In the genomic region with DNA sequence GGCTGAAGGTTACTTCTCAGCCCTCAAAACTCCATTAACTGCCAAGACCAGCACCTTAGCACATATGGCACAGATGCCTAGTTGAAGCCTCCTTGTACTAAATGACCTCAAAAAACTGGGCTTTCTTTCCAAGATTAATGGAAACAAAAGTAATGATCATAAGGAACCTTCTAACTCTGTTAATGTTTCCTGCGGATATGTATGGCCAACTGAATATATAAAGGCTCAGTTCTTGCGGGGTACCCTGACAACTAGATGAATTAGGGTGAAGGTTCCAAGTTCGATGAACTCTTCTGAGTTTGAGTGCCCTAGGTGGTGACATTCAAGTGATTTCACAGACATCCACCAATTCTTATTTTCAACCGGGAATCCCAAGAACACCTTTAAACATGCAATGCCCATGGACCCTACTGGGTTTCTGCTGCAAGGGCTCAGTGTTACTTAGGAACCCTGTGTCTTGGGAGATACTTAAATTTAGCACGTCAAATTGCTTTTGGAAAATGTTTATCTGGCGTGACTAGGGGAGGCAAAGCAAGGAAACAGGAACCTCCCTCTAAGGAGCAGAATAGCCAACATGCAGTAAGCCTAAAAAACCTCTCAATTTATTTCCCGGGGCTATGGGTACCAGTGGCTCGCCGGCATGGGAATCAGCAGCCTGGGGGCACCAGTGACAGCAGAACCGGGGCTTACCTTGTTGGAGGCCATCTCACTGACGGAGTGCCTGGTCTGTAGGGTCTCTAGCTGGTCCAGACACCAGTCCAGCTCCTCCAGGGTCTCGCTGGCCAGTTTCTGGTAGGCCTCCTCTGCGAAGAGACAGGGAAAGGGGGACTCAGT, we compare ENCODE assay signal across 8 cellular contexts.
DNase-seq lines count a peak whose midpoint lies in the region; ATAC-seq and TF ChIP-seq lines count a peak whose summit lies in the region.

No MANE protein-coding gene starts in this region.

- H3K27ac Mint-ChIP-seq in activated naive CD4-positive, alpha-beta T cell treated with anti-CD3 and anti-CD28 coated beads for 36 hours = peak overlapping the region; percentile 96
- no peak overlapping the region for H3K27ac Mint-ChIP-seq in progenitor cell of endocrine pancreas

- H3K27me3 Mint-ChIP-seq in activated naive CD4-positive, alpha-beta T cell treated with anti-CD3 and anti-CD28 coated beads for 36 hours (ENCODE audit: low read depth) = no peaks in the 10 kb centered on the region
- H3K27me3 Mint-ChIP-seq in progenitor cell of endocrine pancreas = peaks cover 29% of the 10 kb centered on the region

- no peaks in the 10 kb centered on the region for H3K9me3 Mint-ChIP-seq in activated naive CD4-positive, alpha-beta T cell treated with anti-CD3 and anti-CD28 coated beads for 36 hours
- H3K9me3 Mint-ChIP-seq in progenitor cell of endocrine pancreas (ENCODE audit: low read depth) = no peaks in the 10 kb centered on the region

- TF ChIP-seq CTCF in fibroblast of the aortic adventitia (IDR thresholded peaks at IDR 0.05; ENCODE audit: insufficient read depth, low read length) = no peak
- no peak for TF ChIP-seq CTCF in progenitor cell of endocrine pancreas (IDR thresholded peaks at IDR 0.05; ENCODE audit: unreplicated experiment)

- peak; percentile 43 for DNase-seq in activated naive CD4-positive, alpha-beta T cell treated with anti-CD3 and anti-CD28 coated beads for 36 hours
- no peak for DNase-seq in activated naive CD4-positive, alpha-beta T cell (lab: John Stamatoyannopoulos, UW)
- DNase-seq in SW 1271 (lab: John Stamatoyannopoulos, UW) (peak; percentile 42 to 61), fibroblast of the aortic adventitia (ENCODE audit: low read depth) (peak; percentile 35), progenitor cell of endocrine pancreas (ENCODE audit: low spot score, unreplicated experiment) (no peak), NCI-H446 treated with DMSO at 0.1 percent for 48 hours (lab: John Stamatoyannopoulos, UW) (no peak), D341Med (ENCODE audit: low spot score) (no peak)

- CTCF ChIA-PET in activated naive CD4-positive, alpha-beta T cell treated with anti-CD3 and anti-CD28 coated beads for 36 hours (lab: Charles Lee) = interaction anchor here (1.5 to 5.3 kb wide), 2 partner anchors 85 to 89 kb away, joined by 6 to 32 read pairs; no protein-coding TSS in a partner anchor

- peak overlapping the region; percentile 94 for H3K4me3 Mint-ChIP-seq in activated naive CD4-positive, alpha-beta T cell treated with anti-CD3 and anti-CD28 coated beads for 36 hours
- peak overlapping the region; percentile 89 for H3K4me3 Mint-ChIP-seq in progenitor cell of endocrine pancreas (ENCODE audit: low read depth)

- H3K4me3 ChIP-seq in fibroblast of the aortic adventitia (ENCODE audit: low read depth, low read length) = peak overlapping the region; percentile 78

- peaks cover 47% of the 10 kb centered on the region for H3K4me1 Mint-ChIP-seq in activated naive CD4-positive, alpha-beta T cell treated with anti-CD3 and anti-CD28 coated beads for 36 hours (ENCODE audit: low read depth)
- peaks cover 15% of the 10 kb centered on the region for H3K4me1 Mint-ChIP-seq in progenitor cell of endocrine pancreas (ENCODE audit: low read depth)

- intact Hi-C loops in activated naive CD4-positive, alpha-beta T cell treated with anti-CD3 and anti-CD28 coated beads for 36 hours (cut with micrococcal nuclease) = loop anchor here (1.0 to 5.0 kb wide), 2 partner anchors 113 to 1866 kb away; partner anchors contain the start of gene GPBP1

- no peak for ATAC-seq in HG02840 (IDR thresholded peaks at IDR 0.05; ENCODE audit: low FRiP score, unreplicated experiment)

- peaks cover 40% of the 10 kb centered on the region for H3K36me3 Mint-ChIP-seq in activated naive CD4-positive, alpha-beta T cell treated with anti-CD3 and anti-CD28 coated beads for 36 hours (ENCODE audit: low read depth)
- no peaks in the 10 kb centered on the region for H3K36me3 Mint-ChIP-seq in progenitor cell of endocrine pancreas (ENCODE audit: insufficient read depth)

Comparison
In these comparisons a context has a peak if more than half of its experiments do, and no peak if none do; other contexts are left out.
1. DNase-seq: peak in activated naive CD4-positive, alpha-beta T cell treated with anti-CD3 and anti-CD28 coated beads for 36 hours (single experiment), SW 1271 (2 of 2) and fibroblast of the aortic adventitia (single experiment); none in activated naive CD4-positive, alpha-beta T cell (0 of 4), progenitor cell of endocrine pancreas (single experiment), NCI-H446 treated with DMSO at 0.1 percent for 48 hours (single experiment) and D341Med (single experiment).